In the genomic region with DNA sequence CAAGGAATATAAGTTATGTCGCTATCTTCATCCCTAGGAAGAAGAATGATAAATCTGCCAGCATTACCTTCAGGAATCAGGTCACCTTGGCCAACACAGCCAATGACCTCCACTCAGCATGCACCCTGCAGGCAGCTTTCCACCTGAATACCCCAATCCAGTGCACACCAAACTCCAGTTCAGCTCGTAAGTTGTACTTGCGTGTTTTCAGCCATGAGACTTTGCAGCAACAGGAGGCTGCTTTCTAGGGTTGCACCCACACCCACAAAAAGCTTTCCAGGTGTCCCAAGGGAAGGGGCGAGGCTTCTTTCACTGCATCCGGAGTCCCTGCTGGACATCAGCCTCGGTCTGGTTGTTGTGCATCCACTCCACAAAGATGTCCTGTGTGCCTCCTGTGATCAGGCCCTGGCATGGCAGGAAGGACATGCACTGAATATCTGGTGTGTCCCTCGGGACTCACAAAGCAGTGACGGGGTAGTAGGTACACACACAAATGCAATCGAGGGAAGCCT, we compare ENCODE assay signal across 26 cellular contexts.
"Had no signal": no experiment of that assay in that cellular context is flagged by ENCODE, and none has a peak within 500 bp of the region (broad histone marks: within the 10 kb centered on the region; RNA-seq: fewer than 3 reads in every experiment).

No MANE protein-coding gene starts in this region.

- H3K27ac Mint-ChIP-seq: activated B cell treated with CpG ODN at 0.5 μM for 24 hours; activated CD8-positive, alpha-beta T cell treated with anti-CD3 and anti-CD28 coated beads, Interleukin-2, amount 10 ng/mL, durations not matched to agents 7 days and 5 days; activated naive CD4-positive, alpha-beta T cell treated with anti-CD3 and anti-CD28 coated beads, Interleukin-2, amount 50 U/mL, for 24 hours; activated naive CD8-positive, alpha-beta T cell treated with anti-CD3 and anti-CD28 coated beads, Interleukin-2, amount 50 U/mL, for 24 hours; activated T-cell treated with anti-CD3 and anti-CD28 coated beads, Interleukin-2, amount 50 U/mL, for 24 hours; natural killer cell treated with Interleukin-12 subunit alpha and Interleukin-12 subunit beta and Interleukin-15 and Interleukin-18, amount 100 ng/mL, for 72 hours; stimulated activated naive B cell treated with anti-CD40 and anti-IgM and Interleukin-4, amounts not matched to agents 10 μg/mL and 1 μg/mL and 100 μg/mL, for 72 hours; T-cell; T-helper 2 cell treated with Interferon-gamma antibody and Interleukin-4, amounts not matched to agents 5 μg/mL and 100 μg/mL, for 36 hours had no signal

- H3K27me3 ChIP-seq: hepatocyte, ovary, tibial nerve had no signal

- H3K36me3 Mint-ChIP-seq: activated naive CD4-positive, alpha-beta T cell treated with anti-CD3 and anti-CD28 coated beads, Interleukin-2, amount 50 U/mL, for 24 hours; natural killer cell treated with Interleukin-12 subunit alpha and Interleukin-12 subunit beta and Interleukin-15 and Interleukin-18, amount 100 ng/mL, for 72 hours; stimulated activated naive B cell treated with anti-CD40 and anti-IgM and Interleukin-4, amounts not matched to agents 10 μg/mL and 1 μg/mL and 100 μg/mL, for 72 hours; T-cell had no signal

- H3K4me1 ChIP-seq: gastrocnemius medialis, prostate gland, tibial nerve had no signal

- H3K9me3 ChIP-seq: gastrocnemius medialis, mucosa of descending colon, ovary, prostate gland, tibial nerve had no signal

- H3K9me3 Mint-ChIP-seq: activated B cell treated with CpG ODN at 0.5 μM for 24 hours; activated naive CD4-positive, alpha-beta T cell treated with anti-CD3 and anti-CD28 coated beads, Interleukin-2, amount 50 U/mL, for 24 hours; activated naive CD8-positive, alpha-beta T cell treated with anti-CD3 and anti-CD28 coated beads, Interleukin-2, amount 50 U/mL, for 24 hours; activated T-cell treated with anti-CD3 and anti-CD28 coated beads, Interleukin-2, amount 50 U/mL, for 24 hours; natural killer cell treated with Interleukin-12 subunit alpha and Interleukin-12 subunit beta and Interleukin-15 and Interleukin-18, amount 100 ng/mL, for 72 hours; stimulated activated naive B cell treated with anti-CD40 and anti-IgM and Interleukin-4, amounts not matched to agents 10 μg/mL and 1 μg/mL and 100 μg/mL, for 72 hours; T-cell; T-helper 2 cell treated with Interferon-gamma antibody and Interleukin-4, amounts not matched to agents 5 μg/mL and 100 μg/mL, for 36 hours had no signal

- H3K4me3 ChIP-seq: gastrocnemius medialis, hepatocyte, mucosa of descending colon, ovary, prostate gland, smooth muscle cell, tibial nerve had no signal

- H3K4me1 Mint-ChIP-seq: activated B cell treated with CpG ODN at 0.5 μM for 24 hours; activated naive CD4-positive, alpha-beta T cell treated with anti-CD3 and anti-CD28 coated beads, Interleukin-2, amount 50 U/mL, for 24 hours; activated naive CD8-positive, alpha-beta T cell treated with anti-CD3 and anti-CD28 coated beads, Interleukin-2, amount 50 U/mL, for 24 hours; stimulated activated naive B cell treated with anti-CD40 and anti-IgM and Interleukin-4, amounts not matched to agents 10 μg/mL and 1 μg/mL and 100 μg/mL, for 72 hours; T-cell had no signal

- H3K4me2 ChIP-seq: hepatocyte, smooth muscle cell had no signal

- H2AFZ ChIP-seq: hepatocyte had no signal

- H3K27ac ChIP-seq: gastrocnemius medialis, hepatocyte, ovary, prostate gland, tibial nerve had no signal

- H3K4me3 Mint-ChIP-seq: activated B cell treated with CpG ODN at 0.5 μM for 24 hours; activated CD8-positive, alpha-beta T cell treated with anti-CD3 and anti-CD28 coated beads, Interleukin-2, amount 10 ng/mL, durations not matched to agents 7 days and 5 days; activated naive CD4-positive, alpha-beta T cell treated with anti-CD3 and anti-CD28 coated beads, Interleukin-2, amount 50 U/mL, for 24 hours; activated naive CD8-positive, alpha-beta T cell treated with anti-CD3 and anti-CD28 coated beads, Interleukin-2, amount 50 U/mL, for 24 hours; activated T-cell treated with anti-CD3 and anti-CD28 coated beads, Interleukin-2, amount 50 U/mL, for 24 hours; natural killer cell treated with Interleukin-12 subunit alpha and Interleukin-12 subunit beta and Interleukin-15 and Interleukin-18, amount 100 ng/mL, for 72 hours; stimulated activated naive B cell treated with anti-CD40 and anti-IgM and Interleukin-4, amounts not matched to agents 10 μg/mL and 1 μg/mL and 100 μg/mL, for 72 hours; T-cell; T-helper 2 cell treated with Interferon-gamma antibody and Interleukin-4, amounts not matched to agents 5 μg/mL and 100 μg/mL, for 36 hours had no signal

- ATAC-seq: activated CD8-positive, alpha-beta T cell treated with anti-CD3 and anti-CD28 coated beads, Interleukin-2, amount 10 ng/mL, durations not matched to agents 7 days and 5 days; activated naive CD8-positive, alpha-beta T cell treated with anti-CD3 and anti-CD28 coated beads, Interleukin-2, amount 50 U/mL, for 24 hours; gastrocnemius medialis; left cardiac atrium; left ventricle myocardium superior; mucosa of descending colon; natural killer cell treated with Interleukin-12 subunit alpha and Interleukin-12 subunit beta and Interleukin-15 and Interleukin-18, amount 100 ng/mL, for 72 hours; stimulated activated naive B cell treated with anti-CD40 and anti-IgM and Interleukin-4, amounts not matched to agents 10 μg/mL and 1 μg/mL and 100 μg/mL, for 72 hours; T-cell had no signal

- H3K36me3 ChIP-seq: gastrocnemius medialis, ovary, prostate gland, tibial nerve had no signal

- DNase-seq: activated B cell treated with CpG ODN at 0.5 μM for 24 hours; activated CD4-positive, alpha-beta T cell treated with anti-CD3 and anti-CD28 coated beads, Interleukin-2, amount 50 U/mL, for 1 hour; activated CD8-positive, alpha-beta T cell treated with anti-CD3 and anti-CD28 coated beads, Interleukin-2, amount 10 ng/mL, durations not matched to agents 7 days and 5 days; activated naive CD8-positive, alpha-beta T cell treated with anti-CD3 and anti-CD28 coated beads, Interleukin-2, amount 50 U/mL, for 24 hours; activated T-cell treated with anti-CD3 and anti-CD28 coated beads, Interleukin-2, amount 50 U/mL, for 24 hours; amygdala; central memory CD4-positive, alpha-beta T cell; effector memory CD4-positive, alpha-beta T cell; erythroblast; gastrocnemius medialis; glutamatergic neuron; left cardiac atrium; left ventricle myocardium superior; mucosa of descending colon; ovary; retina; stimulated activated CD4-positive, alpha-beta T cell treated with anti-CD3 and anti-CD28 coated beads, Interleukin-15, amount 100 ng/mL, for 24 hours; stimulated activated naive B cell treated with anti-CD40 and anti-IgM and Interleukin-4, amounts not matched to agents 10 μg/mL and 1 μg/mL and 100 μg/mL, for 72 hours; T-cell had no signal
